Comparison of ENCODE assay signal across 16 cellular contexts in the genomic region with DNA sequence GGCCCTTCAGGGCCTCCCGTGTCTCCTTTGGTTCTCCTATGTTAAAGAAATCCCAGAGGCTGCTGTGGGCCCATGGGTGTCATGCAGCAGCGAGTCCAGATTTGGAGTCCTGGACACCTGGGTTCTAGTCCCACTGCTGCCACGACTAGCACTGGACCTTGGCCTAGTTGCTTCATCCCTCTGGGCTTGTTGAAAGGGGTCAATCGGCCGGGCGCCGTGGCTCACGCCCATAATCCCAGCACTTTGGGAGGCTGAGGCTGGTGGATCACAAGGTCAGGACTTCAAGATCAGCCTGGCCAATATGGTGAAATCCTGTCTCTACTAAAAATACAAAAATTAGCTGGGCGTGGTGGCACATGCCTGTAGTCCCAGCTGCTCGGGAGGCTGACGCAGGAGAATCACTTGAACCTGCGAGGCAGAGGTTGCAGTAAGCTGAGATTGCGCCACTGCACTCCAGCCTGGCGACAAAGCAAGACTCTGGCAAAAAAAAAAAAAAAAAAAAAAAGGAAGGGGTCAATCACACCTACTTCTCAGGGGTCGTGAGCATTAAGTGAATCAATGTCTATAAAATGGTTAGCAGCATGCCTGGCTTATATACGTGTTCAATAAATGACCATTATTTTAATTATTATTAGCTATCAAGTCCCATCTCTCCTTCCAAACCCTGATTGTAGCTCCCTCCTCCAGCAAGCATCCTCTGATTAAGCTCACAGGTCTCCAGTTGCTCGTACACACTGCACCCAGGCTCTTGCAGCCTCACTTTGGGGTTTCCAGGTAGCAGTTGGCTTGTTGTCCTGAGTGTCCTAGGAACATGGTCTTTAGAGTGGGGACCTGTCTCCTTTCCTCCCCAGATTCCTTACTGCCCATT. TPM values are rescaled to one million over a fixed set of nuclear protein-coding genes. Genes with fewer than 3 reads are reported as not detected.
DNase-seq lines count a peak whose midpoint lies in the region; ATAC-seq, FAIRE-seq and TF ChIP-seq lines count a peak whose summit lies in the region.
"Had no signal": no experiment of that assay in that cellular context is flagged by ENCODE, and none has a peak within 500 bp of the region (broad histone marks: within the 10 kb centered on the region; RNA-seq: fewer than 3 reads in every experiment).

No MANE protein-coding gene starts in this region.

- peak; percentile 33 for DNase-seq in MCF 10A (ENCODE audit: unreplicated experiment)
- no peak for DNase-seq in breast epithelium (ENCODE audit: low spot score in 2 of 2)
- DNase-seq in bronchial epithelial cell (ENCODE audit: low read depth) = peak; percentile 23
- no peak for DNase-seq in GM10248 (ENCODE audit: extremely low spot score)
- no peak for DNase-seq in COLO668 (lab: John Stamatoyannopoulos, UW; ENCODE audit: unreplicated experiment)
- DNase-seq in DMS53 (lab: John Stamatoyannopoulos, UW) = no peak
- DNase-seq: activated naive CD4-positive, alpha-beta T cell; CD8-positive, alpha-beta T cell; naive thymus-derived CD8-positive, alpha-beta T cell; stimulated activated CD4-positive, alpha-beta T cell treated with anti-CD3 and anti-CD28 coated beads, Interleukin-12 subunit alpha, Interleukin-12 subunit beta, amount 100 ng/mL, for 4 hours; transverse colon had no signal

- H3K27me3 Mint-ChIP-seq in MCF 10A (ENCODE audit: insufficient read depth, unreplicated experiment) = no peaks in the 10 kb centered on the region

- TF ChIP-seq POLR2A in breast epithelium (IDR thresholded peaks at IDR 0.05) = no peak

- peak overlapping the region; percentile 77 for H3K27ac Mint-ChIP-seq in MCF 10A (ENCODE audit: low read depth, unreplicated experiment)
- H3K27ac Mint-ChIP-seq: CD8-positive, alpha-beta T cell; naive thymus-derived CD8-positive, alpha-beta T cell; stimulated activated effector memory CD8-positive, alpha-beta T cell treated with anti-CD3 and anti-CD28 coated beads, Interleukin-12 subunit alpha, Interleukin-12 subunit beta, amount 100 ng/mL, for 72 hours had no signal

- H3K4me3 ChIP-seq in breast epithelium = no peak overlapping the region
- no peak overlapping the region for H3K4me3 ChIP-seq in bronchial epithelial cell (ENCODE audit: low read depth, low read length)
- H3K4me3 ChIP-seq in mesodermal cell (ENCODE audit: extremely low read depth, insufficient read depth, low read length, poor library complexity, severe bottlenecking) = no peak overlapping the region
- H3K4me3 ChIP-seq: psoas muscle, SJSA1, transverse colon had no signal

- TF ChIP-seq CTCF in MCF 10A (IDR thresholded peaks at IDR 0.05; ENCODE audit: unreplicated experiment) (no peak), breast epithelium (IDR thresholded peaks at IDR 0.05) (no peak), bronchial epithelial cell (IDR thresholded peaks at IDR 0.05; ENCODE audit: insufficient read depth, low read length, severe bottlenecking) (no peak), GM10248 (IDR thresholded peaks at IDR 0.05; ENCODE audit: control extremely low read depth, extremely low read depth, low read depth, missing control alignments) (no peak)

- H3K27ac ChIP-seq in breast epithelium (peak overlapping the region in 1 of 2 donors; percentile 69), mesodermal cell (ENCODE audit: low read depth, low read length, severe bottlenecking) (peak overlapping the region; percentile 72)
- H3K27ac ChIP-seq: psoas muscle, transverse colon had no signal

- ATAC-seq in GM19351 (IDR thresholded peaks at IDR 0.05; ENCODE audit: unreplicated experiment) = no peak
- ATAC-seq: CD8-positive, alpha-beta T cell; naive thymus-derived CD8-positive, alpha-beta T cell; stimulated activated effector memory CD8-positive, alpha-beta T cell treated with anti-CD3 and anti-CD28 coated beads, Interleukin-12 subunit alpha, Interleukin-12 subunit beta, amount 100 ng/mL, for 72 hours had no signal

- intact Hi-C loops in MCF 10A (cut with micrococcal nuclease) = loop anchor here (2.0 kb wide), 1 partner anchor 88 kb away; no protein-coding TSS in a partner anchor
- intact Hi-C loops in breast epithelium (cut with DNase I; ENCODE audit: low total_unique reads) = loop anchor here (5.0 kb wide), 1 partner anchor 45 kb away; a partner anchor contains a TSS

- no peaks in the 10 kb centered on the region for H3K9me3 Mint-ChIP-seq in MCF 10A (ENCODE audit: unreplicated experiment)
- H3K9me3 Mint-ChIP-seq: CD8-positive, alpha-beta T cell; naive thymus-derived CD8-positive, alpha-beta T cell; stimulated activated effector memory CD8-positive, alpha-beta T cell treated with anti-CD3 and anti-CD28 coated beads, Interleukin-12 subunit alpha, Interleukin-12 subunit beta, amount 100 ng/mL, for 72 hours had no signal

- peaks cover 56% of the 10 kb centered on the region for H3K4me1 Mint-ChIP-seq in MCF 10A (ENCODE audit: insufficient read depth, unreplicated experiment)
- H3K4me1 Mint-ChIP-seq: stimulated activated effector memory CD8-positive, alpha-beta T cell treated with anti-CD3 and anti-CD28 coated beads, Interleukin-12 subunit alpha, Interleukin-12 subunit beta, amount 100 ng/mL, for 72 hours had no signal

- WGBS in mesodermal cell (ENCODE audit: insufficient coverage in 2 of 2), 2 experiments = 90 to 95% methylated on average over 12 to 13 of the region's 17 CpGs

- H3K27me3 ChIP-seq in breast epithelium (no peaks in the 10 kb centered on the region), bronchial epithelial cell (ENCODE audit: control insufficient read depth, insufficient read depth, low read length) (no peaks in the 10 kb centered on the region)
- H3K27me3 ChIP-seq: SJSA1, transverse colon had no signal

- FAIRE-seq in bronchial epithelial cell (lab: Jason Lieb, UNC) = no peak

- H3K36me3 ChIP-seq in breast epithelium = no peaks in the 10 kb centered on the region
- H3K36me3 ChIP-seq in bronchial epithelial cell (ENCODE audit: control insufficient read depth, insufficient read depth, low read length) = no peaks in the 10 kb centered on the region
- peaks cover 43% of the 10 kb centered on the region for H3K36me3 ChIP-seq in mesodermal cell (ENCODE audit: control insufficient read depth, insufficient read depth, low read length)
- H3K36me3 ChIP-seq: transverse colon had no signal

- H3K4me1 ChIP-seq in breast epithelium (no peaks in the 10 kb centered on the region), mesodermal cell (ENCODE audit: control insufficient read depth, insufficient read depth, low read length, poor library complexity, severe bottlenecking) (peaks cover 48% of the 10 kb centered on the region)
- H3K4me1 ChIP-seq: psoas muscle had no signal

- no peaks in the 10 kb centered on the region for H3K9me3 ChIP-seq in breast epithelium
- no peaks in the 10 kb centered on the region for H3K9me3 ChIP-seq in mesodermal cell (ENCODE audit: control insufficient read depth, low read length)
- H3K9me3 ChIP-seq: psoas muscle, SJSA1, transverse colon had no signal

- H3K36me3 Mint-ChIP-seq in MCF 10A (ENCODE audit: insufficient read depth, unreplicated experiment) = peaks cover 27% of the 10 kb centered on the region
- H3K36me3 Mint-ChIP-seq: CD8-positive, alpha-beta T cell; naive thymus-derived CD8-positive, alpha-beta T cell; stimulated activated effector memory CD8-positive, alpha-beta T cell treated with anti-CD3 and anti-CD28 coated beads, Interleukin-12 subunit alpha, Interleukin-12 subunit beta, amount 100 ng/mL, for 72 hours had no signal

- CTCF ChIA-PET in MCF 10A (lab: Yijun Ruan, JAX) (interaction anchor here (0.6 to 13.4 kb wide), 36 partner anchors 8 to 1120 kb away, joined by 3 to 603 read pairs (median 6); a partner anchor contains a TSS), GM10248 (lab: Yijun Ruan, JAX) (interaction anchor here (0.9 to 4.2 kb wide), 11 partner anchors 11 to 474 kb away, joined by 3 to 24 read pairs (median 3); no protein-coding TSS in a partner anchor)

- POLR2A ChIA-PET in MCF 10A (lab: Yijun Ruan, JAX) = interaction anchor here (0.6 to 6.5 kb wide), 12 partner anchors 8 to 75 kb away, joined by 3 to 58 read pairs (median 5); a partner anchor contains a TSS
- POLR2A ChIA-PET in GM10248 (lab: Yijun Ruan, JAX) = no interaction called here

- H3K4me3 Mint-ChIP-seq in MCF 10A (ENCODE audit: unreplicated experiment) = no peak overlapping the region
- H3K4me3 Mint-ChIP-seq: CD8-positive, alpha-beta T cell; naive thymus-derived CD8-positive, alpha-beta T cell; stimulated activated effector memory CD8-positive, alpha-beta T cell treated with anti-CD3 and anti-CD28 coated beads, Interleukin-12 subunit alpha, Interleukin-12 subunit beta, amount 100 ng/mL, for 72 hours had no signal

- no TSS peak for BruUV-seq in MCF 10A (replicated peaks; lab: Mats Ljungman, UMichigan)

RNA-seq across cellular contexts. Expression of a gene that starts 43.8 kb away (rescaled TPM):
- total RNA-seq in MCF 10A (2022) (73.6 and 101 TPM in 2 replicates), breast epithelium (10 to 100 TPM; 26.1 to 55.5 (median 34.1) TPM), bronchial epithelial cell (20.2 and 24.2 TPM in 2 replicates)
- 72.5 TPM for polyA plus RNA-seq in mesodermal cell (2013, experiment 1 of 2)
- 57.5 TPM for polyA plus RNA-seq in mesodermal cell (2013, experiment 2 of 2)
- total RNA-seq: CD8-positive, alpha-beta T cell; naive thymus-derived CD8-positive, alpha-beta T cell had no signal
- polyA plus RNA-seq: naive thymus-derived CD8-positive, alpha-beta T cell had no signal

Comparison
In these comparisons a context has a peak if more than half of its experiments do, and no peak if none do; other contexts are left out.
1. DNase-seq: peak in MCF 10A (single experiment) and bronchial epithelial cell (single experiment); none in breast epithelium (0 of 2), GM10248 (single experiment), COLO668 (single experiment) and DMS53 (single experiment).